Comparison of ENCODE assay signal across 11 cellular contexts in the genomic region with DNA sequence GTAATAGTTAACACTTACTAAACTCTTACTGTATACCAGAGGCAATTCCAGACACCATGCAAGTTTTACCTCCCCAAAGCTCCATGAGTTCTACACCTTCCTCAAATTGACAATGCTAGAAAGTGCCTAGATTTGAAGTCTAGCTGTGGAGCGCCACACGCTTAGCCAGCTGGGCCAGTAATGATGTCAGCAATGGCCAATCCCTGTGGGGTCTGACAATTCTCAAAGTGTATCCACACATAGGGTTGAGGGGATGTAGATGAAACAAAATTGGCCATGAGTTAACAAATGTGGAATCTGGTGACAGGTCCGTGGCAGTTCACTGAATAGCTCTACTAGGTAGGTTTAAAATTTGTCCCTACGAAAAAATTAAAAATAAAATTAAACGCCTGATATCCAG. TPM values are rescaled to one million over a fixed set of nuclear protein-coding genes. Genes with fewer than 3 reads are reported as not detected.
DNase-seq lines count a peak whose midpoint lies in the region; ATAC-seq, FAIRE-seq and TF ChIP-seq lines count a peak whose summit lies in the region.
"Had no signal": no experiment of that assay in that cellular context is flagged by ENCODE, and none has a peak within 500 bp of the region (broad histone marks: within the 10 kb centered on the region; RNA-seq: fewer than 3 reads in every experiment).

No MANE protein-coding gene starts in this region.

- POLR2A ChIA-PET in WTC11 (lab: Charles Lee): no interaction called here

- peak overlapping the region in 4 of 5 donors; percentile 85 to 97 (median 88) for H3K9ac ChIP-seq in subcutaneous abdominal adipose tissue (ENCODE audit: low read length in 5 of 5)

- H3K36me3 ChIP-seq in subcutaneous abdominal adipose tissue (ENCODE audit: control insufficient read depth in 5 of 5, insufficient read depth in 5 of 5, low read length in 5 of 5): no peaks in the 10 kb centered on the region
- H3K36me3 ChIP-seq: neutrophil had no signal

- peaks cover 23% of the 10 kb centered on the region for H3K4me1 Mint-ChIP-seq in activated naive CD4-positive, alpha-beta T cell treated with anti-CD3 and anti-CD28 coated beads for 36 hours (ENCODE audit: low read depth)
- peaks cover 7% of the 10 kb centered on the region for H3K4me1 Mint-ChIP-seq in WTC11

- peaks cover 5% of the 10 kb centered on the region for H3K36me3 Mint-ChIP-seq in activated naive CD4-positive, alpha-beta T cell treated with anti-CD3 and anti-CD28 coated beads for 36 hours (ENCODE audit: low read depth)
- H3K36me3 Mint-ChIP-seq in WTC11: no peaks in the 10 kb centered on the region

- peaks cover 3% of the 10 kb centered on the region for H3K27me3 Mint-ChIP-seq in activated naive CD4-positive, alpha-beta T cell treated with anti-CD3 and anti-CD28 coated beads for 36 hours (ENCODE audit: low read depth)
- peaks cover 52% of the 10 kb centered on the region for H3K27me3 Mint-ChIP-seq in WTC11 (ENCODE audit: low read depth)

- H3K4me1 ChIP-seq in subcutaneous abdominal adipose tissue (ENCODE audit: control insufficient read depth in 5 of 5, insufficient read depth in 5 of 5, low read length in 5 of 5): peaks cover 4 to 25% (median 19%) of the 10 kb centered on the region in 5 donors

- CTCF ChIA-PET in activated naive CD4-positive, alpha-beta T cell treated with anti-CD3 and anti-CD28 coated beads for 36 hours (lab: Charles Lee): interaction anchor here (0.7 to 9.9 kb wide), 2 partner anchors 15 to 41 kb away, joined by 3 to 74 read pairs; no protein-coding TSS in a partner anchor
- CTCF ChIA-PET in WTC11 (lab: Charles Lee): interaction anchor here (2.0 to 3.9 kb wide), 2 partner anchors 14 to 17 kb away, joined by 10 to 27 read pairs; no protein-coding TSS in a partner anchor

- H3K27me3 ChIP-seq in subcutaneous abdominal adipose tissue (ENCODE audit: control insufficient read depth in 5 of 5, insufficient read depth in 4 of 5, low read length in 5 of 5): no peaks in the 10 kb centered on the region

- intact Hi-C loops in activated naive CD4-positive, alpha-beta T cell treated with anti-CD3 and anti-CD28 coated beads for 36 hours (cut with micrococcal nuclease): loop anchor here (5.0 kb wide), 1 partner anchor 145 kb away; a partner anchor contains a TSS

- H3K4me3 ChIP-seq in fibroblast of the aortic adventitia (ENCODE audit: low read depth, low read length): peak overlapping the region; percentile 90
- peak overlapping the region in 3 of 5 donors; percentile 82 to 92 (median 90) for H3K4me3 ChIP-seq in subcutaneous abdominal adipose tissue (ENCODE audit: low read depth in 1 of 5, low read length in 5 of 5)

- no peak for TF ChIP-seq CTCF in WTC11 (IDR thresholded peaks at IDR 0.05)
- TF ChIP-seq CTCF in fibroblast of the aortic adventitia (IDR thresholded peaks at IDR 0.05; ENCODE audit: insufficient read depth, low read length): no peak

- no peak overlapping the region for H3K27ac Mint-ChIP-seq in activated naive CD4-positive, alpha-beta T cell treated with anti-CD3 and anti-CD28 coated beads for 36 hours
- no peak overlapping the region for H3K27ac Mint-ChIP-seq in WTC11

- no peaks in the 10 kb centered on the region for H3K9me3 Mint-ChIP-seq in activated naive CD4-positive, alpha-beta T cell treated with anti-CD3 and anti-CD28 coated beads for 36 hours
- H3K9me3 Mint-ChIP-seq in WTC11: no peaks in the 10 kb centered on the region

- H3K27ac ChIP-seq in subcutaneous abdominal adipose tissue (ENCODE audit: low read depth, low read length): peak overlapping the region; percentile 91
- H3K27ac ChIP-seq: neutrophil had no signal

- no peaks in the 10 kb centered on the region for H3K9me3 ChIP-seq in subcutaneous abdominal adipose tissue (ENCODE audit: control insufficient read depth in 5 of 5, low read length in 5 of 5)
- H3K9me3 ChIP-seq: neutrophil had no signal

- DNase-seq in activated naive CD4-positive, alpha-beta T cell treated with anti-CD3 and anti-CD28 coated beads for 36 hours: no peak
- no peak for DNase-seq in activated naive CD4-positive, alpha-beta T cell treated with Interleukin-2 at 50 U/mL for 16 hours
- no peak for DNase-seq in WTC11 (ENCODE audit: low spot score)
- peak; percentile 30 for DNase-seq in fibroblast of the aortic adventitia (ENCODE audit: low read depth)
- no peak for DNase-seq in NOMO-1 treated with DMSO at 0.1 percent for 48 hours (lab: John Stamatoyannopoulos, UW; ENCODE audit: unreplicated experiment)
- DNase-seq in HTR-8/SVneo (ENCODE audit: insufficient read length, low spot score): no peak
- no peak for DNase-seq in anterior cingulate cortex (lab: John Stamatoyannopoulos, UW)
- DNase-seq: effector CD8-positive, alpha-beta T cell; stimulated activated naive CD4-positive, alpha-beta T cell treated with Interleukin-2 at 50 U/mL for 16 hours had no signal

- no peak for ATAC-seq in WTC11

- peak overlapping the region; percentile 99 for H3K4me3 Mint-ChIP-seq in activated naive CD4-positive, alpha-beta T cell treated with anti-CD3 and anti-CD28 coated beads for 36 hours
- H3K4me3 Mint-ChIP-seq in WTC11: peak overlapping the region; percentile 100

- FAIRE-seq in HTR-8/SVneo (lab: Jason Lieb, UNC): no peak

TF ChIP-seq in WTC11, 78 proteins besides CTCF, POLR2A, EP300 and RAD21 (continues in another document):
- TF ChIP-seq ZNF232 (CRISPR knock-in tag; IDR thresholded peaks at IDR 0.05) (no peak), ZNF219 (CRISPR knock-in tag; IDR thresholded peaks at IDR 0.05; ENCODE audit: borderline replicate concordance) (no peak), ETV6 (CRISPR knock-in tag; IDR thresholded peaks at IDR 0.05) (no peak), ZNF263 (CRISPR knock-in tag; IDR thresholded peaks at IDR 0.05; ENCODE audit: low read depth) (no peak), GRHL2 (CRISPR knock-in tag; IDR thresholded peaks at IDR 0.05; ENCODE audit: insufficient replicate concordance, severe bottlenecking) (no peak)
- TF ChIP-seq, protein P1, sequence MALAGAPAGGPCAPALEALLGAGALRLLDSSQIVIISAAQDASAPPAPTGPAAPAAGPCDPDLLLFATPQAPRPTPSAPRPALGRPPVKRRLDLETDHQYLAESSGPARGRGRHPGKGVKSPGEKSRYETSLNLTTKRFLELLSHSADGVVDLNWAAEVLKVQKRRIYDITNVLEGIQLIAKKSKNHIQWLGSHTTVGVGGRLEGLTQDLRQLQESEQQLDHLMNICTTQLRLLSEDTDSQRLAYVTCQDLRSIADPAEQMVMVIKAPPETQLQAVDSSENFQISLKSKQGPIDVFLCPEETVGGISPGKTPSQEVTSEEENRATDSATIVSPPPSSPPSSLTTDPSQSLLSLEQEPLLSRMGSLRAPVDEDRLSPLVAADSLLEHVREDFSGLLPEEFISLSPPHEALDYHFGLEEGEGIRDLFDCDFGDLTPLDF (CRISPR knock-in tag; IDR thresholded peaks at IDR 0.05): no peak
- TF ChIP-seq, protein P2, sequence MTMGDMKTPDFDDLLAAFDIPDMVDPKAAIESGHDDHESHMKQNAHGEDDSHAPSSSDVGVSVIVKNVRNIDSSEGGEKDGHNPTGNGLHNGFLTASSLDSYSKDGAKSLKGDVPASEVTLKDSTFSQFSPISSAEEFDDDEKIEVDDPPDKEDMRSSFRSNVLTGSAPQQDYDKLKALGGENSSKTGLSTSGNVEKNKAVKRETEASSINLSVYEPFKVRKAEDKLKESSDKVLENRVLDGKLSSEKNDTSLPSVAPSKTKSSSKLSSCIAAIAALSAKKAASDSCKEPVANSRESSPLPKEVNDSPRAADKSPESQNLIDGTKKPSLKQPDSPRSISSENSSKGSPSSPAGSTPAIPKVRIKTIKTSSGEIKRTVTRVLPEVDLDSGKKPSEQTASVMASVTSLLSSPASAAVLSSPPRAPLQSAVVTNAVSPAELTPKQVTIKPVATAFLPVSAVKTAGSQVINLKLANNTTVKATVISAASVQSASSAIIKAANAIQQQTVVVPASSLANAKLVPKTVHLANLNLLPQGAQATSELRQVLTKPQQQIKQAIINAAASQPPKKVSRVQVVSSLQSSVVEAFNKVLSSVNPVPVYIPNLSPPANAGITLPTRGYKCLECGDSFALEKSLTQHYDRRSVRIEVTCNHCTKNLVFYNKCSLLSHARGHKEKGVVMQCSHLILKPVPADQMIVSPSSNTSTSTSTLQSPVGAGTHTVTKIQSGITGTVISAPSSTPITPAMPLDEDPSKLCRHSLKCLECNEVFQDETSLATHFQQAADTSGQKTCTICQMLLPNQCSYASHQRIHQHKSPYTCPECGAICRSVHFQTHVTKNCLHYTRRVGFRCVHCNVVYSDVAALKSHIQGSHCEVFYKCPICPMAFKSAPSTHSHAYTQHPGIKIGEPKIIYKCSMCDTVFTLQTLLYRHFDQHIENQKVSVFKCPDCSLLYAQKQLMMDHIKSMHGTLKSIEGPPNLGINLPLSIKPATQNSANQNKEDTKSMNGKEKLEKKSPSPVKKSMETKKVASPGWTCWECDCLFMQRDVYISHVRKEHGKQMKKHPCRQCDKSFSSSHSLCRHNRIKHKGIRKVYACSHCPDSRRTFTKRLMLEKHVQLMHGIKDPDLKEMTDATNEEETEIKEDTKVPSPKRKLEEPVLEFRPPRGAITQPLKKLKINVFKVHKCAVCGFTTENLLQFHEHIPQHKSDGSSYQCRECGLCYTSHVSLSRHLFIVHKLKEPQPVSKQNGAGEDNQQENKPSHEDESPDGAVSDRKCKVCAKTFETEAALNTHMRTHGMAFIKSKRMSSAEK (CRISPR knock-in tag; IDR thresholded peaks at IDR 0.05; ENCODE audit: borderline replicate concordance): no peak

RNA-seq across cellular contexts. Expression of a gene that starts 1.3 kb away (rescaled TPM):
- total RNA-seq in activated naive CD4-positive, alpha-beta T cell treated with anti-CD3 and anti-CD28 coated beads for 36 hours: 1 to 10 TPM; 5.3 to 5.7 TPM
- 5.0 to 7.6 TPM (median 6.3 TPM) in 3 replicates for total RNA-seq in WTC11 (2021)
- total RNA-seq in fibroblast of the aortic adventitia (ENCODE audit: low replicate concordance): 9.7 and 45.2 TPM in 2 replicates

RNA-seq across cellular contexts. Expression of a gene that starts 28.9 kb away (rescaled TPM):
- not detected for total RNA-seq in activated naive CD4-positive, alpha-beta T cell treated with anti-CD3 and anti-CD28 coated beads for 36 hours
- not detected in 3 replicates for total RNA-seq in WTC11 (2021)
- total RNA-seq in fibroblast of the aortic adventitia (ENCODE audit: low replicate concordance): not detected in 2 replicates

RNA-seq across cellular contexts. Expression of a gene that starts 36.9 kb away (rescaled TPM):
- 100 to 1,000 TPM; 422 to 431 TPM for total RNA-seq in activated naive CD4-positive, alpha-beta T cell treated with anti-CD3 and anti-CD28 coated beads for 36 hours
- total RNA-seq in WTC11 (2021) (489 to 539 TPM (median 498 TPM) in 3 replicates), fibroblast of the aortic adventitia (ENCODE audit: low replicate concordance) (47.6 and 86.5 TPM in 2 replicates)
